In genomic region chr2:230913406-230913805, GRCh38 we compare ENCODE assay signal across 8 cellular contexts. TPM values are rescaled to one million over a fixed set of nuclear protein-coding genes. Genes with fewer than 3 reads are reported as not detected.
DNase-seq lines count a peak whose midpoint lies in the region; ATAC-seq, FAIRE-seq and TF ChIP-seq lines count a peak whose summit lies in the region.

No MANE protein-coding gene starts in this region.

- H3K27ac ChIP-seq in WERI-Rb-1, result no peak overlapping the region
- no peak overlapping the region for H3K27ac ChIP-seq in kidney (ENCODE audit: low read depth in 2 of 2, low read length in 2 of 2)

- CTCF ChIA-PET in activated CD4-positive, alpha-beta T cell treated with anti-CD3 and anti-CD28 coated beads, Interleukin-2, amount 10 ng/mL, durations not matched to agents 7 days and 5 days (lab: Charles Lee), result interaction anchor here (0.7 to 1.3 kb wide), 5 partner anchors 8 to 107 kb away, joined by 3 to 4 read pairs (median 3); no protein-coding TSS in a partner anchor

- peaks cover 21% of the 10 kb centered on the region for H3K4me1 Mint-ChIP-seq in activated CD4-positive, alpha-beta T cell treated with anti-CD3 and anti-CD28 coated beads, Interleukin-2, amount 10 ng/mL, durations not matched to agents 7 days and 5 days

- POLR2A ChIA-PET in activated CD4-positive, alpha-beta T cell treated with anti-CD3 and anti-CD28 coated beads, Interleukin-2, amount 10 ng/mL, durations not matched to agents 7 days and 5 days (lab: Charles Lee), result no interaction called here

- in situ Hi-C loops in HAP-1 (cut with MboI; ENCODE audit: low sequenced_read_pairs), result no loop called here

- no peaks in the 10 kb centered on the region for H3K27me3 ChIP-seq in HAP-1 (ENCODE audit: low read depth)
- no peaks in the 10 kb centered on the region for H3K27me3 ChIP-seq in WERI-Rb-1 (ENCODE audit: insufficient read depth, low read depth, severe bottlenecking)

- no peak overlapping the region for H3K4me3 Mint-ChIP-seq in activated CD4-positive, alpha-beta T cell treated with anti-CD3 and anti-CD28 coated beads, Interleukin-2, amount 10 ng/mL, durations not matched to agents 7 days and 5 days

- H3K36me3 ChIP-seq in HAP-1 (replicated peaks) (no peaks in the 10 kb centered on the region), WERI-Rb-1 (no peaks in the 10 kb centered on the region), kidney (ENCODE audit: control insufficient read depth in 1 of 2, insufficient read depth in 2 of 2, low read length in 2 of 2) (no peaks in the 10 kb centered on the region)

- H3K36me3 Mint-ChIP-seq in activated CD4-positive, alpha-beta T cell treated with anti-CD3 and anti-CD28 coated beads, Interleukin-2, amount 10 ng/mL, durations not matched to agents 7 days and 5 days (ENCODE audit: low read depth), result peaks cover 9% of the 10 kb centered on the region

- FAIRE-seq in kidney (lab: Jason Lieb, UNC), result no peak

- H3K27me3 Mint-ChIP-seq in activated CD4-positive, alpha-beta T cell treated with anti-CD3 and anti-CD28 coated beads, Interleukin-2, amount 10 ng/mL, durations not matched to agents 7 days and 5 days, result peaks cover 10% of the 10 kb centered on the region

- H3K9me3 Mint-ChIP-seq in activated CD4-positive, alpha-beta T cell treated with anti-CD3 and anti-CD28 coated beads, Interleukin-2, amount 10 ng/mL, durations not matched to agents 7 days and 5 days, result no peaks in the 10 kb centered on the region

- H3K9ac ChIP-seq in kidney (ENCODE audit: low read length in 2 of 2), result no peak overlapping the region

- peaks cover under 1% of the 10 kb centered on the region for H3K4me1 ChIP-seq in HAP-1
- no peaks in the 10 kb centered on the region for H3K4me1 ChIP-seq in kidney (ENCODE audit: control insufficient read depth in 1 of 2, insufficient read depth in 1 of 2, low read depth in 1 of 2, low read length in 2 of 2)

- TF ChIP-seq CTCF in WERI-Rb-1 (IDR thresholded peaks at IDR 0.05; ENCODE audit: low read depth, low read length) (peak; percentile 62), kidney (IDR thresholded peaks at IDR 0.05; ENCODE audit: borderline replicate concordance, extremely low read depth, insufficient read depth) (peak; percentile 25)

- ATAC-seq in GM18502 (IDR thresholded peaks at IDR 0.05; ENCODE audit: poor library complexity, unreplicated experiment) (no peak), HG02870 (IDR thresholded peaks at IDR 0.05; ENCODE audit: unreplicated experiment) (no peak)

- DNase-seq in COLO829 (ENCODE audit: low spot score), result peak; percentile 21
- peak; percentile 25 to 30 for DNase-seq in HAP-1 (ENCODE audit: low spot score in 2 of 2)
- peak; percentile 43 for DNase-seq in WERI-Rb-1
- no peak for DNase-seq in kidney
- DNase-seq in SW480 (ENCODE audit: low spot score), result no peak
- no peak for DNase-seq in activated CD4-positive, alpha-beta T cell treated with anti-CD3 and anti-CD28 coated beads, Interleukin-2, amount 10 ng/mL, durations not matched to agents 7 days and 5 days

- H3K27ac Mint-ChIP-seq in activated CD4-positive, alpha-beta T cell treated with anti-CD3 and anti-CD28 coated beads, Interleukin-2, amount 10 ng/mL, durations not matched to agents 7 days and 5 days, result no peak overlapping the region

- H3K4me3 ChIP-seq in HAP-1 (no peak overlapping the region), WERI-Rb-1 (ENCODE audit: low read depth, low read length) (no peak overlapping the region), kidney (ENCODE audit: low read length in 2 of 2) (no peak overlapping the region)

- intact Hi-C loops in kidney (cut with DNase I), result no loop called here

- H3K9me3 ChIP-seq in HAP-1, result no peaks in the 10 kb centered on the region
- H3K9me3 ChIP-seq in WERI-Rb-1 (ENCODE audit: severe bottlenecking), result no peaks in the 10 kb centered on the region
- no peaks in the 10 kb centered on the region for H3K9me3 ChIP-seq in kidney (ENCODE audit: control insufficient read depth in 1 of 2, low read length in 2 of 2)

RNA-seq across cellular contexts. Expression of gene GPR55, which starts 11.6 kb away (rescaled TPM):
- total RNA-seq in kidney, result 0.69 TPM
- polyA plus RNA-seq in kidney (ENCODE audit: insufficient read depth, low read depth, low replicate concordance), result not detected
- 1 to 10 TPM; 9.2 to 9.4 TPM for total RNA-seq in activated CD4-positive, alpha-beta T cell treated with anti-CD3 and anti-CD28 coated beads, Interleukin-2, amount 10 ng/mL, durations not matched to agents 7 days and 5 days

RNA-seq across cellular contexts. Expression of gene ITM2C, which starts 48.7 kb away (rescaled TPM):
- 1,131 TPM for total RNA-seq in kidney
- polyA plus RNA-seq in kidney (ENCODE audit: insufficient read depth, low read depth, low replicate concordance), result 308 TPM
- 10 to 100 TPM; 29.4 to 30.4 TPM for total RNA-seq in activated CD4-positive, alpha-beta T cell treated with anti-CD3 and anti-CD28 coated beads, Interleukin-2, amount 10 ng/mL, durations not matched to agents 7 days and 5 days

Comparison
In these comparisons a context has a peak if more than half of its experiments do, and no peak if none do; other contexts are left out.
1. DNase-seq: peak in COLO829 (single experiment), HAP-1 (2 of 2) and WERI-Rb-1 (single experiment); none in kidney (single experiment), SW480 (single experiment) and activated CD4-positive, alpha-beta T cell treated with anti-CD3 and anti-CD28 coated beads, Interleukin-2, amount 10 ng/mL, durations not matched to agents 7 days and 5 days (single experiment).
2. RNA of gene ITM2C, which starts 48.7 kb away (total RNA-seq): 1,131 TPM in kidney (single experiment); 29.4 to 30.4 TPM in activated CD4-positive, alpha-beta T cell treated with anti-CD3 and anti-CD28 coated beads, Interleukin-2, amount 10 ng/mL, durations not matched to agents 7 days and 5 days; every median in the first group is over 10 times any median in the second.